Comparison of ENCODE assay signal across 1 cellular context in genomic region chr19:39502640-39503417, GRCh38.
TF ChIP-seq lines count a peak whose summit lies in the region.

No MANE protein-coding gene starts in this region.

TF ChIP-seq in HepG2, 621 proteins besides CTCF, POLR2A, EP300 and RAD21 (continued from another document and continues in another):
- TF ChIP-seq DZIP1 (CRISPR knock-in tag; IDR thresholded peaks at IDR 0.05) (peak; percentile 65; the same call in 1 of the 2 replicates), NCOR1 (IDR thresholded peaks at IDR 0.05; ENCODE audit: borderline replicate concordance, low read length) (no peak), ZNF160 (CRISPR knock-in tag; IDR thresholded peaks at IDR 0.05) (peak; percentile 91), NRL (CRISPR knock-in tag; IDR thresholded peaks at IDR 0.05; ENCODE audit: borderline replicate concordance) (peak; percentile 75; the same call in 1 of the 2 replicates), NR2F2 (IDR thresholded peaks at IDR 0.05; ENCODE audit: borderline replicate concordance, low read depth) (no peak), NFKB2 (CRISPR knock-in tag; IDR thresholded peaks at IDR 0.05; ENCODE audit: borderline replicate concordance) (peak; percentile 100), RCOR2 (CRISPR knock-in tag; IDR thresholded peaks at IDR 0.05) (no peak), DDIT3 (CRISPR knock-in tag; IDR thresholded peaks at IDR 0.05) (no peak), CREB3 (CRISPR knock-in tag; IDR thresholded peaks at IDR 0.05) (peak; percentile 100), EED (CRISPR knock-in tag; IDR thresholded peaks at IDR 0.05) (no peak; the same call in 1 of the 2 replicates), TP53 (CRISPR knock-in tag; conservative IDR thresholded peaks at IDR 0.05) (no peak), RARA (CRISPR knock-in tag; IDR thresholded peaks at IDR 0.05) (peak; percentile 45), ZNF616 (CRISPR knock-in tag; IDR thresholded peaks at IDR 0.05; ENCODE audit: low read depth) (peak; percentile 99), TBX2 (CRISPR knock-in tag; IDR thresholded peaks at IDR 0.05; ENCODE audit: borderline replicate concordance) (peak; percentile 59; the same call in 1 of the 2 replicates), FOSL2 (CRISPR knock-in tag; IDR thresholded peaks at IDR 0.05) (peak; percentile 13; the same call in 1 of the 2 replicates), THYN1 (CRISPR knock-in tag; IDR thresholded peaks at IDR 0.05; ENCODE audit: borderline replicate concordance, low read depth) (no peak), ZNF121 (CRISPR knock-in tag; IDR thresholded peaks at IDR 0.05) (no peak; the same call in 1 of the 2 replicates), ZHX1 (CRISPR knock-in tag; IDR thresholded peaks at IDR 0.05; ENCODE audit: low read depth) (peak; percentile 93), GMEB1 (CRISPR knock-in tag; IDR thresholded peaks at IDR 0.05; ENCODE audit: borderline replicate concordance) (peak; percentile 28), ZFP41 (CRISPR knock-in tag; IDR thresholded peaks at IDR 0.05; ENCODE audit: borderline replicate concordance) (peak; percentile 98), ZNF83 (CRISPR knock-in tag; IDR thresholded peaks at IDR 0.05; ENCODE audit: borderline replicate concordance) (peak; percentile 89; the same call in 1 of the 2 replicates), SRSF4 (IDR thresholded peaks at IDR 0.05; ENCODE audit: low read depth, low read length, poor library complexity, severe bottlenecking) (no peak), MBD4 (IDR thresholded peaks at IDR 0.05; ENCODE audit: borderline replicate concordance, low read length) (no peak), FOXK1 (CRISPR knock-in tag; IDR thresholded peaks at IDR 0.05; ENCODE audit: borderline replicate concordance, low read depth) (no peak), HMG20A (CRISPR knock-in tag; IDR thresholded peaks at IDR 0.05; ENCODE audit: borderline replicate concordance) (no peak), BATF2 (CRISPR knock-in tag; IDR thresholded peaks at IDR 0.05) (peak; percentile 99), NFE2 (CRISPR knock-in tag; IDR thresholded peaks at IDR 0.05) (no peak), ZNF746 (CRISPR knock-in tag; IDR thresholded peaks at IDR 0.05) (peak; percentile 85; the same call in 1 of the 2 replicates), ZFP82 (CRISPR knock-in tag; IDR thresholded peaks at IDR 0.05; ENCODE audit: borderline replicate concordance) (peak; percentile 92; the same call in 1 of the 2 replicates), ZNF775 (CRISPR knock-in tag; IDR thresholded peaks at IDR 0.05; ENCODE audit: borderline replicate concordance) (0 out of 2 replicates have a peak, but pooled peaks have one; percentile 29), MIER2 (CRISPR knock-in tag; IDR thresholded peaks at IDR 0.05) (no peak), EHMT2 (IDR thresholded peaks at IDR 0.05; ENCODE audit: borderline replicate concordance, low read depth, low read length) (no peak), ARHGAP35 (CRISPR knock-in tag; IDR thresholded peaks at IDR 0.05; ENCODE audit: borderline replicate concordance) (peak; percentile 63), ZNF335 (CRISPR knock-in tag; IDR thresholded peaks at IDR 0.05) (no peak), ZNF484 (CRISPR knock-in tag; IDR thresholded peaks at IDR 0.05; ENCODE audit: borderline replicate concordance, low read depth) (peak; percentile 90), ZNF468 (CRISPR knock-in tag; IDR thresholded peaks at IDR 0.05) (peak; percentile 99), SOX5 (CRISPR knock-in tag; IDR thresholded peaks at IDR 0.05; ENCODE audit: borderline replicate concordance) (peak; percentile 44)
- TF ChIP-seq, protein P1, sequence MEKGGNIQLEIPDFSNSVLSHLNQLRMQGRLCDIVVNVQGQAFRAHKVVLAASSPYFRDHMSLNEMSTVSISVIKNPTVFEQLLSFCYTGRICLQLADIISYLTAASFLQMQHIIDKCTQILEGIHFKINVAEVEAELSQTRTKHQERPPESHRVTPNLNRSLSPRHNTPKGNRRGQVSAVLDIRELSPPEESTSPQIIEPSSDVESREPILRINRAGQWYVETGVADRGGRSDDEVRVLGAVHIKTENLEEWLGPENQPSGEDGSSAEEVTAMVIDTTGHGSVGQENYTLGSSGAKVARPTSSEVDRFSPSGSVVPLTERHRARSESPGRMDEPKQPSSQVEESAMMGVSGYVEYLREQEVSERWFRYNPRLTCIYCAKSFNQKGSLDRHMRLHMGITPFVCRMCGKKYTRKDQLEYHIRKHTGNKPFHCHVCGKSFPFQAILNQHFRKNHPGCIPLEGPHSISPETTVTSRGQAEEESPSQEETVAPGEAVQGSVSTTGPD (CRISPR knock-in tag; IDR thresholded peaks at IDR 0.05) = no peak
- TF ChIP-seq, protein P2, sequence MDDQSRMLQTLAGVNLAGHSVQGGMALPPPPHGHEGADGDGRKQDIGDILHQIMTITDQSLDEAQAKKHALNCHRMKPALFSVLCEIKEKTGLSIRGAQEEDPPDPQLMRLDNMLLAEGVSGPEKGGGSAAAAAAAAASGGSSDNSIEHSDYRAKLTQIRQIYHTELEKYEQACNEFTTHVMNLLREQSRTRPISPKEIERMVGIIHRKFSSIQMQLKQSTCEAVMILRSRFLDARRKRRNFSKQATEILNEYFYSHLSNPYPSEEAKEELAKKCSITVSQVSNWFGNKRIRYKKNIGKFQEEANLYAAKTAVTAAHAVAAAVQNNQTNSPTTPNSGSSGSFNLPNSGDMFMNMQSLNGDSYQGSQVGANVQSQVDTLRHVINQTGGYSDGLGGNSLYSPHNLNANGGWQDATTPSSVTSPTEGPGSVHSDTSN (CRISPR knock-in tag; IDR thresholded peaks at IDR 0.05; ENCODE audit: borderline replicate concordance) = peak; percentile 76; the same call in 1 of the 2 replicates
- TF ChIP-seq, protein P3, sequence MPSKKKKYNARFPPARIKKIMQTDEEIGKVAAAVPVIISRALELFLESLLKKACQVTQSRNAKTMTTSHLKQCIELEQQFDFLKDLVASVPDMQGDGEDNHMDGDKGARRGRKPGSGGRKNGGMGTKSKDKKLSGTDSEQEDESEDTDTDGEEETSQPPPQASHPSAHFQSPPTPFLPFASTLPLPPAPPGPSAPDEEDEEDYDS (CRISPR knock-in tag; IDR thresholded peaks at IDR 0.05) = no peak
- TF ChIP-seq, protein P4, sequence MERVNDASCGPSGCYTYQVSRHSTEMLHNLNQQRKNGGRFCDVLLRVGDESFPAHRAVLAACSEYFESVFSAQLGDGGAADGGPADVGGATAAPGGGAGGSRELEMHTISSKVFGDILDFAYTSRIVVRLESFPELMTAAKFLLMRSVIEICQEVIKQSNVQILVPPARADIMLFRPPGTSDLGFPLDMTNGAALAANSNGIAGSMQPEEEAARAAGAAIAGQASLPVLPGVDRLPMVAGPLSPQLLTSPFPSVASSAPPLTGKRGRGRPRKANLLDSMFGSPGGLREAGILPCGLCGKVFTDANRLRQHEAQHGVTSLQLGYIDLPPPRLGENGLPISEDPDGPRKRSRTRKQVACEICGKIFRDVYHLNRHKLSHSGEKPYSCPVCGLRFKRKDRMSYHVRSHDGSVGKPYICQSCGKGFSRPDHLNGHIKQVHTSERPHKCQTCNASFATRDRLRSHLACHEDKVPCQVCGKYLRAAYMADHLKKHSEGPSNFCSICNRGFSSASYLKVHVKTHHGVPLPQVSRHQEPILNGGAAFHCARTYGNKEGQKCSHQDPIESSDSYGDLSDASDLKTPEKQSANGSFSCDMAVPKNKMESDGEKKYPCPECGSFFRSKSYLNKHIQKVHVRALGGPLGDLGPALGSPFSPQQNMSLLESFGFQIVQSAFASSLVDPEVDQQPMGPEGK (CRISPR knock-in tag; IDR thresholded peaks at IDR 0.05) = no peak
- TF ChIP-seq, protein P5, sequence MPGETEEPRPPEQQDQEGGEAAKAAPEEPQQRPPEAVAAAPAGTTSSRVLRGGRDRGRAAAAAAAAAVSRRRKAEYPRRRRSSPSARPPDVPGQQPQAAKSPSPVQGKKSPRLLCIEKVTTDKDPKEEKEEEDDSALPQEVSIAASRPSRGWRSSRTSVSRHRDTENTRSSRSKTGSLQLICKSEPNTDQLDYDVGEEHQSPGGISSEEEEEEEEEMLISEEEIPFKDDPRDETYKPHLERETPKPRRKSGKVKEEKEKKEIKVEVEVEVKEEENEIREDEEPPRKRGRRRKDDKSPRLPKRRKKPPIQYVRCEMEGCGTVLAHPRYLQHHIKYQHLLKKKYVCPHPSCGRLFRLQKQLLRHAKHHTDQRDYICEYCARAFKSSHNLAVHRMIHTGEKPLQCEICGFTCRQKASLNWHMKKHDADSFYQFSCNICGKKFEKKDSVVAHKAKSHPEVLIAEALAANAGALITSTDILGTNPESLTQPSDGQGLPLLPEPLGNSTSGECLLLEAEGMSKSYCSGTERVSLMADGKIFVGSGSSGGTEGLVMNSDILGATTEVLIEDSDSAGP (CRISPR knock-in tag; IDR thresholded peaks at IDR 0.05; ENCODE audit: borderline replicate concordance) = no peak; the same call in 1 of the 2 replicates
